11 cellular contexts compared by ENCODE assay signal in genomic region chr15:39770748-39771689, GRCh38. TPM values are rescaled to one million over a fixed set of nuclear protein-coding genes. Genes with fewer than 3 reads are reported as not detected.
DNase-seq lines count a peak whose midpoint lies in the region; ATAC-seq and TF ChIP-seq lines count a peak whose summit lies in the region.
"Had no signal": no experiment of that assay in that cellular context is flagged by ENCODE, and none has a peak within 500 bp of the region (broad histone marks: within the 10 kb centered on the region; RNA-seq: fewer than 3 reads in every experiment).

No MANE protein-coding gene starts in this region.

- ATAC-seq in gastroesophageal sphincter, result peak; percentile 86
- peak; percentile 36 to 49 for ATAC-seq in gastrocnemius medialis
- no peak for ATAC-seq in left lobe of liver

- H3K27me3 ChIP-seq in SK-N-SH (ENCODE audit: insufficient read depth) (no peaks in the 10 kb centered on the region), gastroesophageal sphincter (no peaks in the 10 kb centered on the region), gastrocnemius medialis (no peaks in the 10 kb centered on the region)
- H3K27me3 ChIP-seq: adrenal gland had no signal

- intact Hi-C loops in gastrocnemius medialis (cut with DNase I; ENCODE audit: low total_unique reads), result no loop called here

- no peak for TF ChIP-seq RAD21 in SK-N-SH (IDR thresholded peaks at IDR 0.05; ENCODE audit: low read length)

- no peaks in the 10 kb centered on the region for H3K9me3 ChIP-seq in SK-N-SH
- H3K9me3 ChIP-seq in gastroesophageal sphincter, result no peaks in the 10 kb centered on the region
- no peaks in the 10 kb centered on the region for H3K9me3 ChIP-seq in gastrocnemius medialis
- H3K9me3 ChIP-seq: adrenal gland had no signal

- no peaks in the 10 kb centered on the region for H3F3A ChIP-seq in SK-N-SH (replicated peaks; ENCODE audit: insufficient read depth)

- CTCF ChIA-PET in SK-N-SH (lab: Yijun Ruan, JAX), result interaction anchor here (1.0 to 4.1 kb wide), 2 partner anchors 12 to 14 kb away, joined by 3 to 35 read pairs; no protein-coding TSS in a partner anchor

- peak overlapping the region; percentile 35; the same call in 1 of the 2 replicates for H3K4me2 ChIP-seq in SK-N-SH

- peak overlapping the region; percentile 74; the same call in 1 of the 2 replicates for H2AFZ ChIP-seq in SK-N-SH (ENCODE audit: low read depth)

- peak overlapping the region; percentile 25 to 55; a peak in 3 of 4 replicates for H3K27ac ChIP-seq in SK-N-SH (ENCODE audit: low read depth in 2 of 2, low read length in 1 of 2)
- H3K27ac ChIP-seq in gastroesophageal sphincter, result peak overlapping the region; percentile 72 to 80 (median 78)
- peak overlapping the region; percentile 20 to 56 (median 34) for H3K27ac ChIP-seq in gastrocnemius medialis

- H3K79me2 ChIP-seq in SK-N-SH (ENCODE audit: insufficient read depth), result no peaks in the 10 kb centered on the region

- H3K36me3 ChIP-seq in SK-N-SH (replicated peaks in 1 of 2; ENCODE audit: control insufficient read depth in 1 of 2, insufficient read depth in 2 of 2, low read length in 1 of 2), result no peaks in the 10 kb centered on the region
- no peaks in the 10 kb centered on the region for H3K36me3 ChIP-seq in gastroesophageal sphincter
- H3K36me3 ChIP-seq in gastrocnemius medialis, result no peaks in the 10 kb centered on the region
- H3K36me3 ChIP-seq: adrenal gland had no signal

- TF ChIP-seq EP300 in SK-N-SH (IDR thresholded peaks at IDR 0.05; ENCODE audit: borderline replicate concordance in 1 of 2, low read depth in 1 of 2, low read length in 1 of 2) (no peak), gastroesophageal sphincter (IDR thresholded peaks at IDR 0.05) (no peak)

- peak overlapping the region; percentile 26 for H3K9ac ChIP-seq in SK-N-SH

- 88% methylated on average over 8 of the region's 8 CpGs for WGBS in SK-N-SH (ENCODE audit: low lambda C conversion rate)
- 5 to 32% methylated on average over 3 to 8 of the region's 8 CpGs for WGBS in gastroesophageal sphincter (ENCODE audit: low coverage in 1 of 2), 2 donors

- H3K4me1 ChIP-seq in SK-N-SH (ENCODE audit: control insufficient read depth in 1 of 2, insufficient read depth in 2 of 2, low read depth in 1 of 2, low read length in 1 of 2), result peaks cover 0 to 11% of the 10 kb centered on the region in 2 experiments; a peak in 1 of 4 replicates
- H3K4me1 ChIP-seq in gastroesophageal sphincter, result peaks cover 3 to 20% (median 10%) of the 10 kb centered on the region in 3 donors
- H3K4me1 ChIP-seq in gastrocnemius medialis, result peaks cover 0 to 4% of the 10 kb centered on the region in 2 donors
- H3K4me1 ChIP-seq: adrenal gland had no signal

- no peak for TF ChIP-seq CTCF in SK-N-SH (IDR thresholded peaks at IDR 0.05)
- peak in 1 of 4 experiments; percentile 38 for TF ChIP-seq CTCF in gastroesophageal sphincter (IDR thresholded peaks at IDR 0.05)
- TF ChIP-seq CTCF in gastrocnemius medialis (IDR thresholded peaks at IDR 0.05 in 4 of 5, conservative IDR thresholded peaks at IDR 0.05 in 1 of 5), result no peak

- no peaks in the 10 kb centered on the region for H4K20me1 ChIP-seq in SK-N-SH (ENCODE audit: insufficient read depth)

- DNase-seq in GM04503 (ENCODE audit: low read depth), result peak; percentile 96
- DNase-seq in SK-N-SH, result no peak
- DNase-seq in gastrocnemius medialis, result no peak
- DNase-seq in NCI-H2029 (lab: John Stamatoyannopoulos, UW), result no peak
- no peak for DNase-seq in left lobe of liver (ENCODE audit: low spot score)
- DNase-seq in RPMI8226, result no peak
- no peak for DNase-seq in DMS114 treated with DMSO at 0.1 percent for 48 hours (lab: John Stamatoyannopoulos, UW; ENCODE audit: unreplicated experiment)
- DNase-seq: adrenal gland; H7; stimulated activated CD4-positive, alpha-beta T cell treated with anti-CD3 and anti-CD28 coated beads, Interleukin-2, amount 100 ng/mL, for 48 hours had no signal

- in situ Hi-C loops in gastrocnemius medialis (cut with MboI; ENCODE audit: low sequenced_read_pairs in 4 of 4), result loop anchor here in 1 of 4 donors (25.0 kb wide), 1 partner anchor 1059 kb away; no protein-coding TSS in a partner anchor

- H3K4me3 ChIP-seq in SK-N-SH (ENCODE audit: low read depth in 2 of 2, low read length in 1 of 2), result peak overlapping the region in 1 of 2 experiments; percentile 22; a peak in 1 of 4 replicates
- peak overlapping the region; percentile 11 to 15 for H3K4me3 ChIP-seq in gastroesophageal sphincter
- no peak overlapping the region for H3K4me3 ChIP-seq in gastrocnemius medialis
- H3K4me3 ChIP-seq: adrenal gland had no signal

- TF ChIP-seq POLR2A in gastroesophageal sphincter (IDR thresholded peaks at IDR 0.05) (no peak), gastrocnemius medialis (IDR thresholded peaks at IDR 0.05) (no peak)

- peaks cover 1% of the 10 kb centered on the region; the same call in 1 of the 2 replicates for H3K9me2 ChIP-seq in SK-N-SH

- POLR2A ChIA-PET in SK-N-SH (lab: Yijun Ruan, JAX), result no interaction called here

TF ChIP-seq in SK-N-SH, 30 proteins besides CTCF, POLR2A, EP300 and RAD21:
- TF ChIP-seq ELF1 (IDR thresholded peaks at IDR 0.05), result no peak
- TF ChIP-seq REST (IDR thresholded peaks at IDR 0.05; ENCODE audit: low read depth, low read length), result no peak
- no peak for TF ChIP-seq RCOR1 (IDR thresholded peaks at IDR 0.05; ENCODE audit: low read length)
- no peak for TF ChIP-seq SIN3A (IDR thresholded peaks at IDR 0.05; ENCODE audit: borderline replicate concordance, low read depth, low read length)
- TF ChIP-seq POLR2AphosphoS5 (IDR thresholded peaks at IDR 0.05; ENCODE audit: low read depth, low read length), result no peak
- no peak for TF ChIP-seq FOSL2 (IDR thresholded peaks at IDR 0.05; ENCODE audit: borderline replicate concordance, low read depth)
- TF ChIP-seq NRF1 (IDR thresholded peaks at IDR 0.05; ENCODE audit: low read depth, low read length), result no peak
- TF ChIP-seq TAF1 (IDR thresholded peaks at IDR 0.05; ENCODE audit: borderline replicate concordance, low read depth, low read length), result no peak
TF ChIP-seq in SK-N-SH: peak in this region for 0.

RNA-seq across cellular contexts. Expression of gene FSIP1, which starts 11.6 kb away (rescaled TPM):
- polyA plus RNA-seq in SK-N-SH (2012; rRNA removed), result 0.43 and 0.45 TPM in 2 replicates
- polyA plus RNA-seq in SK-N-SH (2012; cell fraction: cytosol; rRNA removed), result 0.49 and 0.59 TPM in 2 replicates
- polyA plus RNA-seq in SK-N-SH (2012; cell fraction: nucleus; rRNA removed), result 0.43 and 0.85 TPM in 2 replicates
- total RNA-seq in gastroesophageal sphincter (1 to 10 TPM in 3 of 4 donors, under 1 TPM in 1; 0.94 to 3.2 (median 2.0) TPM), gastrocnemius medialis (10 to 100 TPM in 1 of 4 donors, 1 to 10 TPM in 1, under 1 TPM in 1, not detected in 1; 0.11 to 23.9 (median 1.0) TPM), left lobe of liver (not detected)

Comparison
In these comparisons a context has a peak if more than half of its experiments do, and no peak if none do; other contexts are left out.
1. H3K4me3 ChIP-seq: peak in gastroesophageal sphincter (2 of 2); none in gastrocnemius medialis (0 of 4).
2. Peak in every context shown above with its lines, with median percentiles within 50 percentile points of each other: H3K27ac ChIP-seq.